8 cellular contexts compared by ENCODE assay signal in the genomic region with DNA sequence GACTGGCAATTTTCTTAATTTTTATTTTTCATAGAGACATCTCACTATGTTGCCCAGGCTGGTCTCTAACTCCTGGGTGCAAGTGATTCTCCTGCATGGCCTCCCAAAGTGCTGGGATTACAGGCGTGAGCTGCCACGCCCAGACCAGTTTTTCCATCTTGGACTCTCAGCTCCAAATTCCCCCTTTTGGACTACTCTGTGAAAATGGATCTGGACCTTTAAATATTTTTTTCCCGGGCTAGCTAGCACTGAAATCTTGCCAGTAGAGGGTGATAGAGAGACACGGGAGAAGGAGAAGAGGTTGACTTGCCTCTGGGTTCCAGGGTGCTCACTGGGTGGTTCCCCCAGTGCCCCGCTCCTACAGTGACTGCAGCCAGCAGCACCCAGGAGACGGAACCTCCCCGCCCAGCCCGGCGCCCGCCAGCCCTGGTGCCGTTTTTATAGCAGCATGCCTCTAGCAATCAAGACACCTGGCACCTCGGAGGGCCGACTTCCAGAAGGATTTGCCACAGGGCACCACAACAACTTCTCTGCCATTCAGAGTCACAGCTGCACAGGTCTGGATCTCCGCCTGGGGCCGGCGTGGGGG. TPM values are rescaled to one million over a fixed set of nuclear protein-coding genes. Genes with fewer than 3 reads are reported as not detected.
DNase-seq lines count a peak whose midpoint lies in the region; ATAC-seq and TF ChIP-seq lines count a peak whose summit lies in the region.

No MANE protein-coding gene starts in this region.

- TF ChIP-seq POLR2A in gastroesophageal sphincter (IDR thresholded peaks at IDR 0.05): no peak

- H3K4me3 Mint-ChIP-seq in activated T-helper 1 cell treated with anti-CD3 and anti-CD28 coated beads, Interleukin-12 subunit alpha, Interleukin-12 subunit beta, Interleukin-2, Interleukin-4 antibody, amounts not matched to agents 30 ng/mL and 10 ng/mL and 1 ng/mL, durations not matched to agents 14 hours and 24 hours and 36 hours: no peak overlapping the region
- peak overlapping the region; percentile 51 for H3K4me3 Mint-ChIP-seq in osteocyte (ENCODE audit: unreplicated experiment)

- TF ChIP-seq CTCF in gastroesophageal sphincter (IDR thresholded peaks at IDR 0.05): peak; percentile 67 to 84 (median 68)
- TF ChIP-seq CTCF in osteocyte (IDR thresholded peaks at IDR 0.05): peak; percentile 84

- no peaks in the 10 kb centered on the region for H3K36me3 Mint-ChIP-seq in activated T-helper 1 cell treated with anti-CD3 and anti-CD28 coated beads, Interleukin-12 subunit alpha, Interleukin-12 subunit beta, Interleukin-2, Interleukin-4 antibody, amounts not matched to agents 30 ng/mL and 10 ng/mL and 1 ng/mL, durations not matched to agents 14 hours and 24 hours and 36 hours (ENCODE audit: low read depth)
- H3K36me3 Mint-ChIP-seq in osteocyte (ENCODE audit: unreplicated experiment): peaks cover under 1% of the 10 kb centered on the region

- no peak overlapping the region for H3K27ac Mint-ChIP-seq in activated T-helper 1 cell treated with anti-CD3 and anti-CD28 coated beads, Interleukin-12 subunit alpha, Interleukin-12 subunit beta, Interleukin-2, Interleukin-4 antibody, amounts not matched to agents 30 ng/mL and 10 ng/mL and 1 ng/mL, durations not matched to agents 14 hours and 24 hours and 36 hours
- peak overlapping the region; percentile 41 for H3K27ac Mint-ChIP-seq in osteocyte (ENCODE audit: unreplicated experiment)

- H3K9me3 Mint-ChIP-seq in activated T-helper 1 cell treated with anti-CD3 and anti-CD28 coated beads, Interleukin-12 subunit alpha, Interleukin-12 subunit beta, Interleukin-2, Interleukin-4 antibody, amounts not matched to agents 30 ng/mL and 10 ng/mL and 1 ng/mL, durations not matched to agents 14 hours and 24 hours and 36 hours: peaks cover 10% of the 10 kb centered on the region
- peaks cover 3% of the 10 kb centered on the region for H3K9me3 Mint-ChIP-seq in osteocyte (ENCODE audit: unreplicated experiment)

- H3K4me1 ChIP-seq in NT2/D1 (ENCODE audit: insufficient read depth, insufficient read length): no peaks in the 10 kb centered on the region
- peaks cover 0 to 17% (median 0%) of the 10 kb centered on the region in 3 donors for H3K4me1 ChIP-seq in gastroesophageal sphincter

- no peak for TF ChIP-seq EP300 in gastroesophageal sphincter (IDR thresholded peaks at IDR 0.05)

- H3K9me3 ChIP-seq in NT2/D1 (ENCODE audit: insufficient read depth, low read length): peaks cover 18% of the 10 kb centered on the region; the same call in 1 of the 2 replicates
- no peaks in the 10 kb centered on the region for H3K9me3 ChIP-seq in gastroesophageal sphincter

- peak; percentile 99 for ATAC-seq in GM21576 (IDR thresholded peaks at IDR 0.05; ENCODE audit: unreplicated experiment)
- ATAC-seq in gastroesophageal sphincter: peak; percentile 81

- no peak overlapping the region for H3K9ac ChIP-seq in NT2/D1 (ENCODE audit: insufficient read length, low read depth)

- DNase-seq in ELF-1 (ENCODE audit: low read depth, low spot score) (peak; percentile 71), HuH-7.5 (ENCODE audit: low spot score) (peak; percentile 92), NT2/D1 (ENCODE audit: low read depth, low spot score) (peak; percentile 54), osteocyte (ENCODE audit: extremely low spot score, unreplicated experiment) (no peak), GOT3 (lab: John Stamatoyannopoulos, UW) (no peak)
- peak; percentile 20 for DNase-seq in activated T-helper 1 cell treated with anti-CD3 and anti-CD28 coated beads, Interleukin-12 subunit alpha, Interleukin-12 subunit beta, Interleukin-2, Interleukin-4 antibody, amounts not matched to agents 30 ng/mL and 10 ng/mL and 1 ng/mL, durations not matched to agents 14 hours and 24 hours and 36 hours (ENCODE audit: low spot score)

- no peaks in the 10 kb centered on the region for H3K36me3 ChIP-seq in NT2/D1 (ENCODE audit: insufficient read depth, insufficient read length, low read length)
- H3K36me3 ChIP-seq in gastroesophageal sphincter: no peaks in the 10 kb centered on the region

- peak overlapping the region in 1 of 4 donors; percentile 51 for H3K27ac ChIP-seq in gastroesophageal sphincter

- no peaks in the 10 kb centered on the region for H3K4me1 Mint-ChIP-seq in activated T-helper 1 cell treated with anti-CD3 and anti-CD28 coated beads, Interleukin-12 subunit alpha, Interleukin-12 subunit beta, Interleukin-2, Interleukin-4 antibody, amounts not matched to agents 30 ng/mL and 10 ng/mL and 1 ng/mL, durations not matched to agents 14 hours and 24 hours and 36 hours (ENCODE audit: low read depth)
- H3K4me1 Mint-ChIP-seq in osteocyte (ENCODE audit: unreplicated experiment): peaks cover 12% of the 10 kb centered on the region

- H3K27me3 Mint-ChIP-seq in activated T-helper 1 cell treated with anti-CD3 and anti-CD28 coated beads, Interleukin-12 subunit alpha, Interleukin-12 subunit beta, Interleukin-2, Interleukin-4 antibody, amounts not matched to agents 30 ng/mL and 10 ng/mL and 1 ng/mL, durations not matched to agents 14 hours and 24 hours and 36 hours (ENCODE audit: insufficient read depth): peaks cover 2% of the 10 kb centered on the region
- no peaks in the 10 kb centered on the region for H3K27me3 Mint-ChIP-seq in osteocyte (ENCODE audit: unreplicated experiment)

- H3K4me3 ChIP-seq in NT2/D1 (ENCODE audit: insufficient read length, low read depth) (no peak overlapping the region), gastroesophageal sphincter (peak overlapping the region; percentile 12 to 37)

- H3K27me3 ChIP-seq in NT2/D1 (ENCODE audit: insufficient read depth, insufficient read length) (no peaks in the 10 kb centered on the region), gastroesophageal sphincter (no peaks in the 10 kb centered on the region)

- intact Hi-C loops in activated T-helper 1 cell treated with anti-CD3 and anti-CD28 coated beads, Interleukin-12 subunit alpha, Interleukin-12 subunit beta, Interleukin-2, Interleukin-4 antibody, amounts not matched to agents 30 ng/mL and 10 ng/mL and 1 ng/mL, durations not matched to agents 14 hours and 24 hours and 36 hours (cut with micrococcal nuclease): loop anchor here (1.0 kb wide), 3 partner anchors 10 to 282 kb away; a partner anchor contains a TSS

- 3 to 15% methylated on average over 6 of the region's 16 CpGs for WGBS in gastroesophageal sphincter (ENCODE audit: low coverage in 1 of 2), 2 donors

RNA-seq across cellular contexts. Expression of a gene that starts 34.7 kb away (rescaled TPM):
- 23.5 and 24.3 TPM in 2 replicates for total RNA-seq in activated T-helper 1 cell treated with anti-CD3 and anti-CD28 coated beads, Interleukin-12 subunit alpha, Interleukin-12 subunit beta, Interleukin-2, Interleukin-4 antibody, amounts not matched to agents 30 ng/mL and 10 ng/mL and 1 ng/mL, durations not matched to agents 14 hours and 24 hours and 36 hours
- total RNA-seq in gastroesophageal sphincter (10 to 100 TPM; 21.3 to 32.2 (median 23.1) TPM), osteocyte (34.4 and 34.9 TPM in 2 replicates)

Comparison
In these comparisons a context has a peak if more than half of its experiments do, and no peak if none do; other contexts are left out.
1. DNase-seq: peak in ELF-1 (single experiment), HuH-7.5 (single experiment), NT2/D1 (single experiment) and activated T-helper 1 cell treated with anti-CD3 and anti-CD28 coated beads, Interleukin-12 subunit alpha, Interleukin-12 subunit beta, Interleukin-2, Interleukin-4 antibody, amounts not matched to agents 30 ng/mL and 10 ng/mL and 1 ng/mL, durations not matched to agents 14 hours and 24 hours and 36 hours (single experiment); none in osteocyte (single experiment) and GOT3 (single experiment).